14 cellular contexts compared by ENCODE assay signal in genomic region chr1:100415217-100415778, GRCh38.
DNase-seq lines count a peak whose midpoint lies in the region; ATAC-seq and TF ChIP-seq lines count a peak whose summit lies in the region.
"Had no signal": no experiment of that assay in that cellular context is flagged by ENCODE, and none has a peak within 500 bp of the region (broad histone marks: within the 10 kb centered on the region; RNA-seq: fewer than 3 reads in every experiment).

No MANE protein-coding gene starts in this region.

- H3K27me3 Mint-ChIP-seq in MCF 10A (ENCODE audit: insufficient read depth, unreplicated experiment) = no peaks in the 10 kb centered on the region
- no peaks in the 10 kb centered on the region for H3K27me3 Mint-ChIP-seq in activated naive CD8-positive, alpha-beta T cell treated with anti-CD3 and anti-CD28 coated beads for 36 hours

- no peak for ATAC-seq in left ventricle myocardium superior
- ATAC-seq in SK-N-SH treated with all-trans-retinoic acid at 6 μM for 48 hours = no peak
- ATAC-seq: HCT116, K562 had no signal

- intact Hi-C loops in MCF 10A (cut with micrococcal nuclease) (no loop called here), left ventricle myocardium superior (cut with micrococcal nuclease) (no loop called here)

- H3K4me1 Mint-ChIP-seq in MCF 10A (ENCODE audit: insufficient read depth, unreplicated experiment) = no peaks in the 10 kb centered on the region
- H3K4me1 Mint-ChIP-seq in activated naive CD8-positive, alpha-beta T cell treated with anti-CD3 and anti-CD28 coated beads for 36 hours = peaks cover 51% of the 10 kb centered on the region

- H3K27ac Mint-ChIP-seq in MCF 10A (ENCODE audit: low read depth, unreplicated experiment) = no peak overlapping the region
- peak overlapping the region; percentile 50 for H3K27ac Mint-ChIP-seq in activated naive CD8-positive, alpha-beta T cell treated with anti-CD3 and anti-CD28 coated beads for 36 hours

- no peak overlapping the region for H3K4me3 Mint-ChIP-seq in MCF 10A (ENCODE audit: unreplicated experiment)
- no peak overlapping the region for H3K4me3 Mint-ChIP-seq in activated naive CD8-positive, alpha-beta T cell treated with anti-CD3 and anti-CD28 coated beads for 36 hours

- no peaks in the 10 kb centered on the region for H3K36me3 Mint-ChIP-seq in MCF 10A (ENCODE audit: insufficient read depth, unreplicated experiment)
- H3K36me3 Mint-ChIP-seq in activated naive CD8-positive, alpha-beta T cell treated with anti-CD3 and anti-CD28 coated beads for 36 hours = peaks cover 32% of the 10 kb centered on the region

- no peak for TF ChIP-seq CTCF in MCF 10A (IDR thresholded peaks at IDR 0.05; ENCODE audit: unreplicated experiment)

- DNase-seq in T47D (ENCODE audit: low read depth in 1 of 2, low spot score in 1 of 2) (peak; percentile 4 to 39), MCF 10A (ENCODE audit: unreplicated experiment) (no peak), left kidney (ENCODE audit: low read depth, low spot score) (peak; percentile 24), LoVo (ENCODE audit: low spot score) (no peak), left ventricle myocardium superior (no peak), GM19240 (ENCODE audit: insufficient read length, low spot score) (no peak)
- no peak for DNase-seq in activated naive CD8-positive, alpha-beta T cell treated with anti-CD3 and anti-CD28 coated beads for 36 hours
- DNase-seq: gastrocnemius medialis, NCI-H345, ovary, substantia nigra had no signal

- no peaks in the 10 kb centered on the region for H3K9me3 Mint-ChIP-seq in MCF 10A (ENCODE audit: unreplicated experiment)
- peaks cover 1% of the 10 kb centered on the region for H3K9me3 Mint-ChIP-seq in activated naive CD8-positive, alpha-beta T cell treated with anti-CD3 and anti-CD28 coated beads for 36 hours

- CTCF ChIA-PET in MCF 10A (lab: Yijun Ruan, JAX) = no interaction called here

- POLR2A ChIA-PET in MCF 10A (lab: Yijun Ruan, JAX) = interaction anchor here (1.2 kb wide), 1 partner anchor 10 kb away, joined by 3 read pairs; no protein-coding TSS in a partner anchor

- in situ Hi-C loops in T47D (cut with HindIII; ENCODE audit: low pct_unique_long_range_greater_than_20kb, low sequenced_read_pairs) = no loop called here

- no TSS peak for BruUV-seq in MCF 10A (replicated peaks; lab: Mats Ljungman, UMichigan)

TF ChIP-seq in SK-N-SH treated with all-trans-retinoic acid at 6 μM for 48 hours, 23 proteins besides CTCF, POLR2A, EP300 and RAD21:
- TF ChIP-seq TOX (CRISPR knock-in tag; IDR thresholded peaks at IDR 0.05; ENCODE audit: borderline replicate concordance) (no peak), ZFP3 (CRISPR knock-in tag; IDR thresholded peaks at IDR 0.05) (no peak), PPARA (CRISPR knock-in tag; IDR thresholded peaks at IDR 0.05; ENCODE audit: borderline replicate concordance) (no peak), GLIS3 (CRISPR knock-in tag; IDR thresholded peaks at IDR 0.05) (no peak), ZFP30 (CRISPR knock-in tag; IDR thresholded peaks at IDR 0.05) (no peak), SNAI2 (CRISPR knock-in tag; IDR thresholded peaks at IDR 0.05) (no peak), CSDC2 (CRISPR knock-in tag; IDR thresholded peaks at IDR 0.05) (no peak), ZNF565 (CRISPR knock-in tag; conservative IDR thresholded peaks at IDR 0.05; ENCODE audit: low read depth) (no peak), ZNF8 (CRISPR knock-in tag; IDR thresholded peaks at IDR 0.05) (no peak), BACH2 (CRISPR knock-in tag; IDR thresholded peaks at IDR 0.05; ENCODE audit: borderline replicate concordance) (no peak)
- TF ChIP-seq, protein P1, sequence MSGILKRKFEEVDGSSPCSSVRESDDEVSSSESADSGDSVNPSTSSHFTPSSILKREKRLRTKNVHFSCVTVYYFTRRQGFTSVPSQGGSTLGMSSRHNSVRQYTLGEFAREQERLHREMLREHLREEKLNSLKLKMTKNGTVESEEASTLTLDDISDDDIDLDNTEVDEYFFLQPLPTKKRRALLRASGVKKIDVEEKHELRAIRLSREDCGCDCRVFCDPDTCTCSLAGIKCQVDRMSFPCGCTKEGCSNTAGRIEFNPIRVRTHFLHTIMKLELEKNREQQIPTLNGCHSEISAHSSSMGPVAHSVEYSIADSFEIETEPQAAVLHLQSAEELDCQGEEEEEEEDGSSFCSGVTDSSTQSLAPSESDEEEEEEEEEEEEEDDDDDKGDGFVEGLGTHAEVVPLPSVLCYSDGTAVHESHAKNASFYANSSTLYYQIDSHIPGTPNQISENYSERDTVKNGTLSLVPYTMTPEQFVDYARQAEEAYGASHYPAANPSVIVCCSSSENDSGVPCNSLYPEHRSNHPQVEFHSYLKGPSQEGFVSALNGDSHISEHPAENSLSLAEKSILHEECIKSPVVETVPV (CRISPR knock-in tag; IDR thresholded peaks at IDR 0.05) = no peak
TF ChIP-seq in SK-N-SH treated with all-trans-retinoic acid at 6 μM for 48 hours: peak in this region for 0.

Comparison
In these comparisons a context has a peak if more than half of its experiments do, and no peak if none do; other contexts are left out.
1. DNase-seq: peak in T47D (2 of 2) and left kidney (single experiment); none in MCF 10A (single experiment), activated naive CD8-positive, alpha-beta T cell treated with anti-CD3 and anti-CD28 coated beads for 36 hours (single experiment), LoVo (single experiment), left ventricle myocardium superior (single experiment) and GM19240 (single experiment).